Comparison of ENCODE assay signal across 2 cellular contexts in genomic region chr15:42511010-42511396, GRCh38.
TF ChIP-seq lines count a peak whose summit lies in the region.

No MANE protein-coding gene starts in this region.

TF ChIP-seq in liver, 16 proteins besides CTCF, POLR2A, EP300 and RAD21:
- TF ChIP-seq MAX (IDR thresholded peaks at IDR 0.05) = no peak
- no peak for TF ChIP-seq YY1 (IDR thresholded peaks at IDR 0.05)
- TF ChIP-seq REST (IDR thresholded peaks at IDR 0.05) = no peak
- no peak for TF ChIP-seq FOXA1 (IDR thresholded peaks at IDR 0.05)
- TF ChIP-seq GABPA (IDR thresholded peaks at IDR 0.05 in 1 of 2, conservative IDR thresholded peaks at IDR 0.05 in 1 of 2) = no peak
- no peak for TF ChIP-seq EGR1 (IDR thresholded peaks at IDR 0.05; ENCODE audit: low read depth in 2 of 2)
- TF ChIP-seq, protein P1, sequence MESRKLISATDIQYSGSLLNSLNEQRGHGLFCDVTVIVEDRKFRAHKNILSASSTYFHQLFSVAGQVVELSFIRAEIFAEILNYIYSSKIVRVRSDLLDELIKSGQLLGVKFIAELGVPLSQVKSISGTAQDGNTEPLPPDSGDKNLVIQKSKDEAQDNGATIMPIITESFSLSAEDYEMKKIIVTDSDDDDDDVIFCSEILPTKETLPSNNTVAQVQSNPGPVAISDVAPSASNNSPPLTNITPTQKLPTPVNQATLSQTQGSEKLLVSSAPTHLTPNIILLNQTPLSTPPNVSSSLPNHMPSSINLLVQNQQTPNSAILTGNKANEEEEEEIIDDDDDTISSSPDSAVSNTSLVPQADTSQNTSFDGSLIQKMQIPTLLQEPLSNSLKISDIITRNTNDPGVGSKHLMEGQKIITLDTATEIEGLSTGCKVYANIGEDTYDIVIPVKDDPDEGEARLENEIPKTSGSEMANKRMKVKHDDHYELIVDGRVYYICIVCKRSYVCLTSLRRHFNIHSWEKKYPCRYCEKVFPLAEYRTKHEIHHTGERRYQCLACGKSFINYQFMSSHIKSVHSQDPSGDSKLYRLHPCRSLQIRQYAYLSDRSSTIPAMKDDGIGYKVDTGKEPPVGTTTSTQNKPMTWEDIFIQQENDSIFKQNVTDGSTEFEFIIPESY (IDR thresholded peaks at IDR 0.05) = no peak
- no peak for TF ChIP-seq ATF3 (IDR thresholded peaks at IDR 0.05)
- no peak for TF ChIP-seq TAF1 (conservative IDR thresholded peaks at IDR 0.05)
- TF ChIP-seq FOXA2 (IDR thresholded peaks at IDR 0.05) = no peak
- no peak for TF ChIP-seq JUND (IDR thresholded peaks at IDR 0.05)
- no peak for TF ChIP-seq RXRA (IDR thresholded peaks at IDR 0.05)
- TF ChIP-seq HNF4G (IDR thresholded peaks at IDR 0.05) = no peak
- TF ChIP-seq SP1 (IDR thresholded peaks at IDR 0.05) = no peak
- TF ChIP-seq HNF4A (conservative IDR thresholded peaks at IDR 0.05) = no peak
- no peak for TF ChIP-seq NR2F2 (IDR thresholded peaks at IDR 0.05)
TF ChIP-seq in liver: peak in this region for 0.

TF ChIP-seq in HepG2, 621 proteins besides CTCF, POLR2A, EP300 and RAD21:
- no peak for TF ChIP-seq XBP1 (CRISPR knock-in tag; IDR thresholded peaks at IDR 0.05)
- TF ChIP-seq NR2C2 (CRISPR knock-in tag; IDR thresholded peaks at IDR 0.05; ENCODE audit: borderline replicate concordance) = no peak
- TF ChIP-seq, protein P2, sequence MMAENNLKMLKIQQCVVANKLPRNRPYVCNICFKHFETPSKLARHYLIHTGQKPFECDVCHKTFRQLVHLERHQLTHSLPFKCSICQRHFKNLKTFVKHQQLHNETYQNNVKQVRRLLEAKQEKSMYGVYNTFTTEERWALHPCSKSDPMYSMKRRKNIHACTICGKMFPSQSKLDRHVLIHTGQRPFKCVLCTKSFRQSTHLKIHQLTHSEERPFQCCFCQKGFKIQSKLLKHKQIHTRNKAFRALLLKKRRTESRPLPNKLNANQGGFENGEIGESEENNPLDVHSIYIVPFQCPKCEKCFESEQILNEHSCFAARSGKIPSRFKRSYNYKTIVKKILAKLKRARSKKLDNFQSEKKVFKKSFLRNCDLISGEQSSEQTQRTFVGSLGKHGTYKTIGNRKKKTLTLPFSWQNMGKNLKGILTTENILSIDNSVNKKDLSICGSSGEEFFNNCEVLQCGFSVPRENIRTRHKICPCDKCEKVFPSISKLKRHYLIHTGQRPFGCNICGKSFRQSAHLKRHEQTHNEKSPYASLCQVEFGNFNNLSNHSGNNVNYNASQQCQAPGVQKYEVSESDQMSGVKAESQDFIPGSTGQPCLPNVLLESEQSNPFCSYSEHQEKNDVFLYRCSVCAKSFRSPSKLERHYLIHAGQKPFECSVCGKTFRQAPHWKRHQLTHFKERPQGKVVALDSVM (CRISPR knock-in tag; IDR thresholded peaks at IDR 0.05) = no peak
